Comparison of ENCODE assay signal across 21 cellular contexts in genomic region chr12:119964876-119965275, GRCh38. TPM values are rescaled to one million over a fixed set of nuclear protein-coding genes. Genes with fewer than 3 reads are reported as not detected.
DNase-seq lines count a peak whose midpoint lies in the region; TF ChIP-seq lines count a peak whose summit lies in the region.
"Had no signal": no experiment of that assay in that cellular context is flagged by ENCODE, and none has a peak within 500 bp of the region (broad histone marks: within the 10 kb centered on the region; RNA-seq: fewer than 3 reads in every experiment).

No MANE protein-coding gene starts in this region.

- no peak overlapping the region for H3K4me3 ChIP-seq in epithelial cell of proximal tubule (ENCODE audit: low read depth, low read length)
- H3K4me3 ChIP-seq: BLaER1, GM12878 had no signal

- DNase-seq in epithelial cell of proximal tubule (ENCODE audit: low read depth) (peak; percentile 43), kidney tubule cell (ENCODE audit: low spot score) (peak; percentile 24), germinal center (ENCODE audit: low spot score) (no peak)
- no peak for DNase-seq in stimulated activated CD4-positive, alpha-beta T cell treated with anti-CD3 and anti-CD28 coated beads, Interleukin-15, amount 100 ng/mL, for 24 hours
- DNase-seq in stimulated activated CD4-positive, alpha-beta T cell treated with anti-CD3 and anti-CD28 coated beads, Interleukin-4, amount 100 ng/mL, for 1 hour: no peak
- DNase-seq: 8988T; ACHN; BE2C; C1 segment of cervical spinal cord; CD4-positive, alpha-beta memory T cell; CD8-positive, alpha-beta memory T cell; COR-L47; DMS 273 treated with DMSO at 0.1 percent for 48 hours; DMS153; DMS53; DMS79; DND-41; EL; GDM1 had no signal

- no peak for TF ChIP-seq CTCF in epithelial cell of proximal tubule (conservative IDR thresholded peaks at IDR 0.05; ENCODE audit: low read depth, low read length)

RNA-seq across cellular contexts. Expression of gene BICDL1, which starts 24.2 kb away (rescaled TPM):
- 4.6 and 7.0 TPM in 2 replicates for total RNA-seq in epithelial cell of proximal tubule

Comparison
In these comparisons a context has a peak if more than half of its experiments do, and no peak if none do; other contexts are left out.
1. DNase-seq: peak in epithelial cell of proximal tubule (single experiment) and kidney tubule cell (single experiment); none in stimulated activated CD4-positive, alpha-beta T cell treated with anti-CD3 and anti-CD28 coated beads, Interleukin-15, amount 100 ng/mL, for 24 hours (single experiment), germinal center (single experiment) and stimulated activated CD4-positive, alpha-beta T cell treated with anti-CD3 and anti-CD28 coated beads, Interleukin-4, amount 100 ng/mL, for 1 hour (single experiment).